1 cellular context compared by ENCODE assay signal in the genomic region with DNA sequence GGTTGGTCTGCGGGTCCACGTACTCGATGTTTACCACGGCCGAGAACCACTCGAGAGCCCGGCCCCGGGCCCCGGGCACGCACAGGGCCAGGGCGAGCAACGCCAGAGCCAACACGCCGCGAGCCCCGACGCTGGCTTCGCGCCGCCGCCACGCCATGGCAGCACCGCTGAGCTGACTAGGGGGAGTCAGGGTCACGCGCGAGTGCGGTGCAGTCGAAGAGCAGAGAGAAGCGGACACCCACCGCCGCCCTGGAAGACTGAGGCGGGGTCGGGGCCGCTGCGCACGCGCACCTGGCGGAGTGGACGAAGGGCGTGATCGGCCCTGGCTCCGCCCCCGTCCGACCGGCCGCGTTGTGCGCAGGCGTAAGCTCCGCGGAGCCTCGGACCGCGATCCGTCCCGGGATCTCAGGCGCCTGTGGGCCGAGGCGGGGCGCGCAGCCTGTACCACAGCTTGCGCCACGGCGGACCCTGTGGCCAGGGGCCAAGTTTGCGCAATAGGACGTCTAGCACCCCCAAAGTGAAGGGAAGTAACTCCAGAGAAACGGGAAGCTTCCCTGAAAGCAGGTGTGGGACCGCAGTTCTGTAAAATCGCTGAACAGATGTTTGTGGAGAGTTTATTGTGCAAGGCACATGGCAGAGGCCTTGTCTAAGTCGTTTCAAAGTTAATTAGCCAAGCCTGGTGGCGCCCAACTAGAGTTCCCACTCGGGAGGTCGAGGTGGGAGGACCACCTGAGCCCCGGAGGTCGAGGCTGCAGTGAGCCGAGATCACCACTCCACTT.
TF ChIP-seq lines count a peak whose summit lies in the region.

A gene with protein sequence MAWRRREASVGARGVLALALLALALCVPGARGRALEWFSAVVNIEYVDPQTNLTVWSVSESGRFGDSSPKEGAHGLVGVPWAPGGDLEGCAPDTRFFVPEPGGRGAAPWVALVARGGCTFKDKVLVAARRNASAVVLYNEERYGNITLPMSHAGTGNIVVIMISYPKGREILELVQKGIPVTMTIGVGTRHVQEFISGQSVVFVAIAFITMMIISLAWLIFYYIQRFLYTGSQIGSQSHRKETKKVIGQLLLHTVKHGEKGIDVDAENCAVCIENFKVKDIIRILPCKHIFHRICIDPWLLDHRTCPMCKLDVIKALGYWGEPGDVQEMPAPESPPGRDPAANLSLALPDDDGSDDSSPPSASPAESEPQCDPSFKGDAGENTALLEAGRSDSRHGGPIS (minus strand): TSS at position 270 of the 779 bp plus-strand sequence. CDS start 113 bp downstream, at position 157.

TF ChIP-seq in HepG2, 621 proteins besides CTCF, POLR2A, EP300 and RAD21 (continued from another document and continues in another):
- TF ChIP-seq, protein P1, sequence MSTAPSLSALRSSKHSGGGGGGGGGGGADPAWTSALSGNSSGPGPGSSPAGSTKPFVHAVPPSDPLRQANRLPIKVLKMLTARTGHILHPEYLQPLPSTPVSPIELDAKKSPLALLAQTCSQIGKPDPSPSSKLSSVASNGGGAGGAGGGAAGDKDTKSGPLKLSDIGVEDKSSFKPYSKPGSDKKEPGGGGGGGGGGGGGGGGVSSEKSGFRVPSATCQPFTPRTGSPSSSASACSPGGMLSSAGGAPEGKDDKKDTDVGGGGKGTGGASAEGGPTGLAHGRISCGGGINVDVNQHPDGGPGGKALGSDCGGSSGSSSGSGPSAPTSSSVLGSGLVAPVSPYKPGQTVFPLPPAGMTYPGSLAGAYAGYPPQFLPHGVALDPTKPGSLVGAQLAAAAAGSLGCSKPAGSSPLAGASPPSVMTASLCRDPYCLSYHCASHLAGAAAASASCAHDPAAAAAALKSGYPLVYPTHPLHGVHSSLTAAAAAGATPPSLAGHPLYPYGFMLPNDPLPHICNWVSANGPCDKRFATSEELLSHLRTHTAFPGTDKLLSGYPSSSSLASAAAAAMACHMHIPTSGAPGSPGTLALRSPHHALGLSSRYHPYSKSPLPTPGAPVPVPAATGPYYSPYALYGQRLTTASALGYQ (CRISPR knock-in tag; IDR thresholded peaks at IDR 0.05): peak; percentile 57
- TF ChIP-seq SP4 (CRISPR knock-in tag; IDR thresholded peaks at IDR 0.05) (peak; percentile 93), ZNF136 (CRISPR knock-in tag; IDR thresholded peaks at IDR 0.05; ENCODE audit: low read depth) (peak; percentile 91), CBFB (CRISPR knock-in tag; IDR thresholded peaks at IDR 0.05) (peak; percentile 98), ZNF10 (CRISPR knock-in tag; IDR thresholded peaks at IDR 0.05; ENCODE audit: borderline replicate concordance, low read depth) (0 out of 2 replicates have a peak, but pooled peaks have one; percentile 46), ZNF703 (CRISPR knock-in tag; IDR thresholded peaks at IDR 0.05; ENCODE audit: borderline replicate concordance) (no peak; the same call in 1 of the 2 replicates), DPF2 (CRISPR knock-in tag; IDR thresholded peaks at IDR 0.05; ENCODE audit: borderline replicate concordance, low read depth) (peak; percentile 95), ZNF101 (CRISPR knock-in tag; IDR thresholded peaks at IDR 0.05; ENCODE audit: borderline replicate concordance, low read depth) (peak; percentile 92; the same call in 1 of the 2 replicates), CHD2 (IDR thresholded peaks at IDR 0.05; ENCODE audit: low read depth, low read length) (no peak), HMGA1 (CRISPR knock-in tag; conservative IDR thresholded peaks at IDR 0.05) (no peak), ZNF724P (CRISPR knock-in tag; IDR thresholded peaks at IDR 0.05; ENCODE audit: borderline replicate concordance) (peak; percentile 93), GLI4 (CRISPR knock-in tag; IDR thresholded peaks at IDR 0.05; ENCODE audit: borderline replicate concordance) (peak; percentile 3; the same call in 1 of the 2 replicates), SP2 (CRISPR knock-in tag; IDR thresholded peaks at IDR 0.05) (peak; percentile 12; the same call in 1 of the 2 replicates), ZNF790 (CRISPR knock-in tag; IDR thresholded peaks at IDR 0.05; ENCODE audit: borderline replicate concordance) (peak; percentile 39; the same call in 1 of the 2 replicates), ZNF354B (CRISPR knock-in tag; IDR thresholded peaks at IDR 0.05) (no peak; the same call in 1 of the 2 replicates), MAZ (IDR thresholded peaks at IDR 0.05; ENCODE audit: borderline replicate concordance, low read depth, low read length) (no peak; the same call in 1 of the 2 replicates), MAZ (CRISPR knock-in tag; IDR thresholded peaks at IDR 0.05; ENCODE audit: low read depth) (peak; percentile 96), GTF3A (CRISPR knock-in tag; conservative IDR thresholded peaks at IDR 0.05) (peak; percentile 81; the same call in 1 of the 2 replicates), HDAC2 (CRISPR knock-in tag; IDR thresholded peaks at IDR 0.05) (peak; percentile 95), HOXA7 (CRISPR knock-in tag; IDR thresholded peaks at IDR 0.05) (no peak), JARID2 (CRISPR knock-in tag; IDR thresholded peaks at IDR 0.05; ENCODE audit: insufficient replicate concordance) (no peak), ASH2L (IDR thresholded peaks at IDR 0.05; ENCODE audit: insufficient read length, low read depth, low read length) (peak; percentile 92), SIX1 (CRISPR knock-in tag; IDR thresholded peaks at IDR 0.05; ENCODE audit: borderline replicate concordance) (no peak), ZNF251 (CRISPR knock-in tag; IDR thresholded peaks at IDR 0.05) (no peak; the same call in 1 of the 2 replicates), ZNF766 (CRISPR knock-in tag; IDR thresholded peaks at IDR 0.05; ENCODE audit: borderline replicate concordance) (peak; percentile 96; the same call in 1 of the 2 replicates), ZNF781 (CRISPR knock-in tag; IDR thresholded peaks at IDR 0.05; ENCODE audit: borderline replicate concordance, not compliant biosample characterization) (peak; percentile 95), MYNN (CRISPR knock-in tag; IDR thresholded peaks at IDR 0.05; ENCODE audit: low read depth) (peak; percentile 82; the same call in 1 of the 2 replicates), DNMT1 (CRISPR knock-in tag; IDR thresholded peaks at IDR 0.05) (peak; percentile 96), SMARCC2 (IDR thresholded peaks at IDR 0.05) (peak; percentile 31; the same call in 1 of the 2 replicates), SOX13 (IDR thresholded peaks at IDR 0.05) (no peak), SOX13 (CRISPR knock-in tag; conservative IDR thresholded peaks at IDR 0.05 in 1 of 2, IDR thresholded peaks at IDR 0.05 in 1 of 2) (peak in 1 of 2 experiments; percentile 84; a peak in 2 of 4 replicates), ZNF547 (CRISPR knock-in tag; IDR thresholded peaks at IDR 0.05) (peak; percentile 98), FOXA3 (CRISPR knock-in tag; IDR thresholded peaks at IDR 0.05) (peak; percentile 73), ZNF709 (CRISPR knock-in tag; IDR thresholded peaks at IDR 0.05) (peak; percentile 78; the same call in 1 of the 2 replicates), FOXM1 (CRISPR knock-in tag; IDR thresholded peaks at IDR 0.05) (no peak), SIN3B (IDR thresholded peaks at IDR 0.05; ENCODE audit: low read length) (no peak), ZNF124 (CRISPR knock-in tag; IDR thresholded peaks at IDR 0.05) (peak; percentile 89; the same call in 1 of the 2 replicates), HNRNPL (IDR thresholded peaks at IDR 0.05; ENCODE audit: low read depth, low read length) (0 out of 2 replicates have a peak, but pooled peaks have one; percentile 42), ZBTB20 (CRISPR knock-in tag; IDR thresholded peaks at IDR 0.05; ENCODE audit: borderline replicate concordance, low read depth) (peak; percentile 90; the same call in 1 of the 2 replicates), ZBTB3 (CRISPR knock-in tag; IDR thresholded peaks at IDR 0.05; ENCODE audit: borderline replicate concordance, low read depth) (peak; percentile 90)
- TF ChIP-seq, protein P2, sequence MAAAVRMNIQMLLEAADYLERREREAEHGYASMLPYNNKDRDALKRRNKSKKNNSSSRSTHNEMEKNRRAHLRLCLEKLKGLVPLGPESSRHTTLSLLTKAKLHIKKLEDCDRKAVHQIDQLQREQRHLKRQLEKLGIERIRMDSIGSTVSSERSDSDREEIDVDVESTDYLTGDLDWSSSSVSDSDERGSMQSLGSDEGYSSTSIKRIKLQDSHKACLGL (CRISPR knock-in tag; IDR thresholded peaks at IDR 0.05): peak; percentile 92
- TF ChIP-seq, protein P3, sequence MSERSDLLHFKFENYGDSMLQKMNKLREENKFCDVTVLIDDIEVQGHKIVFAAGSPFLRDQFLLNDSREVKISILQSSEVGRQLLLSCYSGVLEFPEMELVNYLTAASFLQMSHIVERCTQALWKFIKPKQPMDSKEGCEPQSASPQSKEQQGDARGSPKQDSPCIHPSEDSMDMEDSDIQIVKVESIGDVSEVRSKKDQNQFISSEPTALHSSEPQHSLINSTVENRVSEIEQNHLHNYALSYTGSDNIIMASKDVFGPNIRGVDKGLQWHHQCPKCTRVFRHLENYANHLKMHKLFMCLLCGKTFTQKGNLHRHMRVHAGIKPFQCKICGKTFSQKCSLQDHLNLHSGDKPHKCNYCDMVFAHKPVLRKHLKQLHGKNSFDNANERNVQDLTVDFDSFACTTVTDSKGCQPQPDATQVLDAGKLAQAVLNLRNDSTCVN (CRISPR knock-in tag; IDR thresholded peaks at IDR 0.05; ENCODE audit: borderline replicate concordance): peak; percentile 91
- TF ChIP-seq, protein P4, sequence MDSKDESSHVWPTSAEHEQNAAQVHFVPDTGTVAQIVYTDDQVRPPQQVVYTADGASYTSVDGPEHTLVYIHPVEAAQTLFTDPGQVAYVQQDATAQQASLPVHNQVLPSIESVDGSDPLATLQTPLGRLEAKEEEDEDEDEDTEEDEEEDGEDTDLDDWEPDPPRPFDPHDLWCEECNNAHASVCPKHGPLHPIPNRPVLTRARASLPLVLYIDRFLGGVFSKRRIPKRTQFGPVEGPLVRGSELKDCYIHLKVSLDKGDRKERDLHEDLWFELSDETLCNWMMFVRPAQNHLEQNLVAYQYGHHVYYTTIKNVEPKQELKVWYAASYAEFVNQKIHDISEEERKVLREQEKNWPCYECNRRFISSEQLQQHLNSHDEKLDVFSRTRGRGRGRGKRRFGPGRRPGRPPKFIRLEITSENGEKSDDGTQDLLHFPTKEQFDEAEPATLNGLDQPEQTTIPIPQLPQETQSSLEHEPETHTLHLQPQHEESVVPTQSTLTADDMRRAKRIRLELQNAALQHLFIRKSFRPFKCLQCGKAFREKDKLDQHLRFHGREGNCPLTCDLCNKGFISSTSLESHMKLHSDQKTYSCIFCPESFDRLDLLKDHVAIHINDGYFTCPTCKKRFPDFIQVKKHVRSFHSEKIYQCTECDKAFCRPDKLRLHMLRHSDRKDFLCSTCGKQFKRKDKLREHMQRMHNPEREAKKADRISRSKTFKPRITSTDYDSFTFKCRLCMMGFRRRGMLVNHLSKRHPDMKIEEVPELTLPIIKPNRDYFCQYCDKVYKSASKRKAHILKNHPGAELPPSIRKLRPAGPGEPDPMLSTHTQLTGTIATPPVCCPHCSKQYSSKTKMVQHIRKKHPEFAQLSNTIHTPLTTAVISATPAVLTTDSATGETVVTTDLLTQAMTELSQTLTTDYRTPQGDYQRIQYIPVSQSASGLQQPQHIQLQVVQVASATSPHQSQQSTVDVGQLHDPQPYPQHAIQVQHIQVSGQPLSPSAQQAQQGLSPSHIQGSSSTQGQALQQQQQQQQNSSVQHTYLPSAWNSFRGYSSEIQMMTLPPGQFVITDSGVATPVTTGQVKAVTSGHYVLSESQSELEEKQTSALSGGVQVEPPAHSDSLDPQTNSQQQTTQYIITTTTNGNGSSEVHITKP (CRISPR knock-in tag; IDR thresholded peaks at IDR 0.05; ENCODE audit: low read depth): peak; percentile 90
- TF ChIP-seq, protein P5, sequence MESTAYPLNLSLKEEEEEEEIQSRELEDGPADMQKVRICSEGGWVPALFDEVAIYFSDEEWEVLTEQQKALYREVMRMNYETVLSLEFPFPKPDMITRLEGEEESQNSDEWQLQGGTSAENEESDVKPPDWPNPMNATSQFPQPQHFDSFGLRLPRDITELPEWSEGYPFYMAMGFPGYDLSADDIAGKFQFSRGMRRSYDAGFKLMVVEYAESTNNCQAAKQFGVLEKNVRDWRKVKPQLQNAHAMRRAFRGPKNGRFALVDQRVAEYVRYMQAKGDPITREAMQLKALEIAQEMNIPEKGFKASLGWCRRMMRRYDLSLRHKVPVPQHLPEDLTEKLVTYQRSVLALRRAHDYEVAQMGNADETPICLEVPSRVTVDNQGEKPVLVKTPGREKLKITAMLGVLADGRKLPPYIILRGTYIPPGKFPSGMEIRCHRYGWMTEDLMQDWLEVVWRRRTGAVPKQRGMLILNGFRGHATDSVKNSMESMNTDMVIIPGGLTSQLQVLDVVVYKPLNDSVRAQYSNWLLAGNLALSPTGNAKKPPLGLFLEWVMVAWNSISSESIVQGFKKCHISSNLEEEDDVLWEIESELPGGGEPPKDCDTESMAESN (CRISPR knock-in tag; conservative IDR thresholded peaks at IDR 0.05): peak; percentile 94
- TF ChIP-seq, protein P6, sequence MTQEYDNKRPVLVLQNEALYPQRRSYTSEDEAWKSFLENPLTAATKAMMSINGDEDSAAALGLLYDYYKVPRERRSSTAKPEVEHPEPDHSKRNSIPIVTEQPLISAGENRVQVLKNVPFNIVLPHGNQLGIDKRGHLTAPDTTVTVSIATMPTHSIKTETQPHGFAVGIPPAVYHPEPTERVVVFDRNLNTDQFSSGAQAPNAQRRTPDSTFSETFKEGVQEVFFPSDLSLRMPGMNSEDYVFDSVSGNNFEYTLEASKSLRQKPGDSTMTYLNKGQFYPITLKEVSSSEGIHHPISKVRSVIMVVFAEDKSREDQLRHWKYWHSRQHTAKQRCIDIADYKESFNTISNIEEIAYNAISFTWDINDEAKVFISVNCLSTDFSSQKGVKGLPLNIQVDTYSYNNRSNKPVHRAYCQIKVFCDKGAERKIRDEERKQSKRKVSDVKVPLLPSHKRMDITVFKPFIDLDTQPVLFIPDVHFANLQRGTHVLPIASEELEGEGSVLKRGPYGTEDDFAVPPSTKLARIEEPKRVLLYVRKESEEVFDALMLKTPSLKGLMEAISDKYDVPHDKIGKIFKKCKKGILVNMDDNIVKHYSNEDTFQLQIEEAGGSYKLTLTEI (CRISPR knock-in tag; conservative IDR thresholded peaks at IDR 0.05): no peak
- TF ChIP-seq, protein P7, sequence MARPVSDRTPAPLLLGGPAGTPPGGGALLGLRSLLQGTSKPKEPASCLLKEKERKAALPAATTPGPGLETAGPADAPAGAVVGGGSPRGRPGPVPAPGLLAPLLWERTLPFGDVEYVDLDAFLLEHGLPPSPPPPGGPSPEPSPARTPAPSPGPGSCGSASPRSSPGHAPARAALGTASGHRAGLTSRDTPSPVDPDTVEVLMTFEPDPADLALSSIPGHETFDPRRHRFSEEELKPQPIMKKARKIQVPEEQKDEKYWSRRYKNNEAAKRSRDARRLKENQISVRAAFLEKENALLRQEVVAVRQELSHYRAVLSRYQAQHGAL (CRISPR knock-in tag; IDR thresholded peaks at IDR 0.05; ENCODE audit: not compliant biosample characterization): peak; percentile 65
- TF ChIP-seq, protein P8, sequence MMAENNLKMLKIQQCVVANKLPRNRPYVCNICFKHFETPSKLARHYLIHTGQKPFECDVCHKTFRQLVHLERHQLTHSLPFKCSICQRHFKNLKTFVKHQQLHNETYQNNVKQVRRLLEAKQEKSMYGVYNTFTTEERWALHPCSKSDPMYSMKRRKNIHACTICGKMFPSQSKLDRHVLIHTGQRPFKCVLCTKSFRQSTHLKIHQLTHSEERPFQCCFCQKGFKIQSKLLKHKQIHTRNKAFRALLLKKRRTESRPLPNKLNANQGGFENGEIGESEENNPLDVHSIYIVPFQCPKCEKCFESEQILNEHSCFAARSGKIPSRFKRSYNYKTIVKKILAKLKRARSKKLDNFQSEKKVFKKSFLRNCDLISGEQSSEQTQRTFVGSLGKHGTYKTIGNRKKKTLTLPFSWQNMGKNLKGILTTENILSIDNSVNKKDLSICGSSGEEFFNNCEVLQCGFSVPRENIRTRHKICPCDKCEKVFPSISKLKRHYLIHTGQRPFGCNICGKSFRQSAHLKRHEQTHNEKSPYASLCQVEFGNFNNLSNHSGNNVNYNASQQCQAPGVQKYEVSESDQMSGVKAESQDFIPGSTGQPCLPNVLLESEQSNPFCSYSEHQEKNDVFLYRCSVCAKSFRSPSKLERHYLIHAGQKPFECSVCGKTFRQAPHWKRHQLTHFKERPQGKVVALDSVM (CRISPR knock-in tag; IDR thresholded peaks at IDR 0.05): peak; percentile 84
